14 cellular contexts compared by ENCODE assay signal in genomic region chr2:47189635-47190034, GRCh38. TPM values are rescaled to one million over a fixed set of nuclear protein-coding genes. Genes with fewer than 3 reads are reported as not detected.
DNase-seq lines count a peak whose midpoint lies in the region; ATAC-seq and TF ChIP-seq lines count a peak whose summit lies in the region.
"Had no signal": no experiment of that assay in that cellular context is flagged by ENCODE, and none has a peak within 500 bp of the region (broad histone marks: within the 10 kb centered on the region; RNA-seq: fewer than 3 reads in every experiment).

No MANE protein-coding gene starts in this region.

- H3K4me1 ChIP-seq in PC-9 (replicated peaks; ENCODE audit: insufficient read depth) (peaks cover 67% of the 10 kb centered on the region), upper lobe of right lung (peaks cover 24% of the 10 kb centered on the region)

- H3K36me3 Mint-ChIP-seq in activated naive CD4-positive, alpha-beta T cell treated with anti-CD3 and anti-CD28 coated beads, Interleukin-2, amount 50 U/mL, for 72 hours = no peaks in the 10 kb centered on the region

- intact Hi-C loops in PC-9 (cut with micrococcal nuclease; ENCODE audit: unreplicated experiment) (no loop called here), upper lobe of right lung (cut with DNase I) (no loop called here)

- TF ChIP-seq CTCF in PC-9 (conservative IDR thresholded peaks at IDR 0.05) (no peak), upper lobe of right lung (IDR thresholded peaks at IDR 0.05) (no peak)

- CTCF ChIA-PET in PC-9 (lab: Charles Lee) = no interaction called here

- H4K20me1 ChIP-seq in PC-9 (ENCODE audit: insufficient read depth) = no peaks in the 10 kb centered on the region

- H3K9me2 ChIP-seq in PC-9 (ENCODE audit: insufficient read depth) = no peaks in the 10 kb centered on the region

- no peak for ATAC-seq in activated naive CD4-positive, alpha-beta T cell treated with anti-CD3 and anti-CD28 coated beads, Interleukin-2, amount 50 U/mL, for 72 hours
- no peak for ATAC-seq in upper lobe of right lung
- ATAC-seq: K562 had no signal

- no TSS peak for BruUV-seq in PC-9 (replicated peaks; lab: Mats Ljungman, UMichigan)

- peaks cover 3% of the 10 kb centered on the region; the same call in 1 of the 2 replicates for H3K79me2 ChIP-seq in PC-9 (ENCODE audit: low read depth)

- H3K36me3 ChIP-seq in PC-9 (ENCODE audit: low read depth) = no peaks in the 10 kb centered on the region
- no peaks in the 10 kb centered on the region for H3K36me3 ChIP-seq in upper lobe of right lung
- H3K36me3 ChIP-seq: adrenal gland, left ventricle myocardium inferior had no signal

- peaks cover 58% of the 10 kb centered on the region for H3F3A ChIP-seq in PC-9 (ENCODE audit: insufficient read depth, low read depth)

- peak; percentile 80 for DNase-seq in AG08395 (ENCODE audit: low spot score)
- DNase-seq in PC-9 = peak in 1 of 2 experiments; percentile 87
- peak; percentile 26 to 80 for DNase-seq in dermis microvascular lymphatic vessel endothelial cell (ENCODE audit: low read depth in 2 of 2)
- DNase-seq in myocyte (ENCODE audit: low read depth) = peak; percentile 65
- no peak for DNase-seq in GF-D8 (lab: John Stamatoyannopoulos, UW)
- DNase-seq in activated naive CD4-positive, alpha-beta T cell treated with anti-CD3 and anti-CD28 coated beads, Interleukin-2, amount 50 U/mL, for 72 hours (ENCODE audit: low spot score in 2 of 2) = no peak
- no peak for DNase-seq in activated T-cell treated with anti-CD3 and anti-CD28 coated beads, Interleukin-2, amount 50 U/mL, for 48 hours
- DNase-seq in upper lobe of right lung = no peak
- DNase-seq: adrenal gland, left ventricle myocardium inferior, NCI-H2171 had no signal

- H3K27ac Mint-ChIP-seq in activated naive CD4-positive, alpha-beta T cell treated with anti-CD3 and anti-CD28 coated beads, Interleukin-2, amount 50 U/mL, for 72 hours = no peak overlapping the region

- no peaks in the 10 kb centered on the region for H3K9me3 Mint-ChIP-seq in activated naive CD4-positive, alpha-beta T cell treated with anti-CD3 and anti-CD28 coated beads, Interleukin-2, amount 50 U/mL, for 72 hours

- H3K4me2 ChIP-seq in PC-9 = peak overlapping the region; percentile 69

- POLR2A ChIA-PET in PC-9 (lab: Charles Lee; ENCODE audit: unreplicated experiment) = interaction anchor here (0.7 to 1.0 kb wide), 3 partner anchors 36 to 88 kb away, joined by 3 to 8 read pairs (median 4); no protein-coding TSS in a partner anchor

- H3K27me3 ChIP-seq in PC-9 (ENCODE audit: insufficient read depth, low read depth) (no peaks in the 10 kb centered on the region), upper lobe of right lung (no peaks in the 10 kb centered on the region)
- H3K27me3 ChIP-seq: adrenal gland had no signal

- H3K4me3 ChIP-seq in PC-9 (peak overlapping the region; percentile 5), upper lobe of right lung (no peak overlapping the region)
- H3K4me3 ChIP-seq: adrenal gland, K562, left ventricle myocardium inferior had no signal

- H3K9me3 ChIP-seq in PC-9 (ENCODE audit: insufficient read depth, low read depth) = no peaks in the 10 kb centered on the region
- H3K9me3 ChIP-seq in upper lobe of right lung = no peaks in the 10 kb centered on the region
- H3K9me3 ChIP-seq: adrenal gland, left ventricle myocardium inferior had no signal

- peak overlapping the region; percentile 88 for H3K27ac ChIP-seq in PC-9
- no peak overlapping the region for H3K27ac ChIP-seq in upper lobe of right lung
- H3K27ac ChIP-seq: C4-2B, left ventricle myocardium inferior had no signal

- H2AFZ ChIP-seq in PC-9 = no peak overlapping the region

RNA-seq across cellular contexts. Expression of gene CALM2, which starts 13.3 kb away (rescaled TPM):
- total RNA-seq in PC-9 (2021) = 726 and 781 TPM in 2 replicates
- 290 and 365 TPM in 2 replicates for total RNA-seq in dermis microvascular lymphatic vessel endothelial cell
- total RNA-seq in myocyte = 357 and 483 TPM in 2 replicates
- polyA plus RNA-seq in myocyte (2012) = 583 TPM
- total RNA-seq in activated naive CD4-positive, alpha-beta T cell treated with anti-CD3 and anti-CD28 coated beads, Interleukin-2, amount 50 U/mL, for 72 hours = 100 to 1,000 TPM; 327 to 430 TPM
- 487 TPM for total RNA-seq in upper lobe of right lung

RNA-seq across cellular contexts. Expression of gene STPG4, which starts 34.5 kb away (rescaled TPM):
- total RNA-seq in PC-9 (2021) (6.5 and 8.7 TPM in 2 replicates), dermis microvascular lymphatic vessel endothelial cell (under 0.01 TPM in 1 of 2 replicates, not detected in the other), myocyte (0.24 TPM in 1 of 2 replicates, not detected in the other), upper lobe of right lung (not detected)
- polyA plus RNA-seq in myocyte (2012) = 0.10 TPM
- under 1 TPM in 1 of 2 donors, not detected in 1; 0.55 TPM for total RNA-seq in activated naive CD4-positive, alpha-beta T cell treated with anti-CD3 and anti-CD28 coated beads, Interleukin-2, amount 50 U/mL, for 72 hours
- total RNA-seq: adrenal gland, epithelial cell of proximal tubule, left ventricle myocardium inferior had no signal

Comparison
In these comparisons a context has a peak if more than half of its experiments do, and no peak if none do; other contexts are left out.
1. DNase-seq: peak in AG08395 (single experiment), dermis microvascular lymphatic vessel endothelial cell (2 of 2) and myocyte (single experiment); none in GF-D8 (single experiment), activated naive CD4-positive, alpha-beta T cell treated with anti-CD3 and anti-CD28 coated beads, Interleukin-2, amount 50 U/mL, for 72 hours (0 of 2), activated T-cell treated with anti-CD3 and anti-CD28 coated beads, Interleukin-2, amount 50 U/mL, for 48 hours (0 of 2) and upper lobe of right lung (single experiment).